Comparison of ENCODE assay signal across 11 cellular contexts in the genomic region with DNA sequence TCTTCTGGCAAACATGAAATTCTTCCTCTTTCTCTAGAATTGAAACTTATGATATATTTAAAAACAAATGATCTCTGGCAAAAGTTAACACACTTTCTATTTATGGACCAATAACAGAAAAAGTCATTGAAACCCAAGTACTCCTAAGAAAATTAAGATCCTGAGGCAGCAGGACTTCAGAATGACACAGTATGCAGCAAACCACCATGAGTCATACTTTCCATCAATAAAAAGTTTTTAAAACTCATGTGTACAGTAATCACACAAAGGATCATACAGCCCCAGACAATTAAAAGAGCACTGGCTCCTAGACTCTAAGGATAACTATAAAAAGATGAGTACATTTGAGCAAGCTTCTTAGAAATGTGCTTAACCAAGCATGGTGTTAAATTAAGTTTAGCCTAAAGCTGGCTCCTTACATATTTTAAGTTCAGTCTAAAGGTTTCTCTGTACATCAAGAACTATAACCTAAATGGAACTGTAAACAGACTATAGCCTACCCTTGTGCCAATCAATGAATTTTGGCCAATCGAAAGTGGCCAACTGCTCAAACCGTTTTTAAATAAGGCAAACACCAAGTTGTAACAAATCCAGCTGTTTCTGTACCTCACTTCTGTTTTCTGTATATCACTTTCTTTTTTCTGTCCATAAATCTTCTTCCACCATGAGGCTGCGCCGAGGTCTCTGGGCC.
A peak's percentile ranks its signal among the peaks of the same experiment; 100 is the strongest.
DNase-seq lines count a peak whose midpoint lies in the region; ATAC-seq, FAIRE-seq and TF ChIP-seq lines count a peak whose summit lies in the region.
"Had no signal": no experiment of that assay in that cellular context is flagged by ENCODE, and none has a peak within 500 bp of the region (broad histone marks: within the 10 kb centered on the region; RNA-seq: fewer than 3 reads in every experiment).

No MANE protein-coding gene starts in this region.

- H3K9ac ChIP-seq in HepG2 (ENCODE audit: insufficient read depth, low read depth, low read length) = no peak overlapping the region

- no peak for FAIRE-seq in HepG2 (lab: Jason Lieb, UNC)

- no peaks in the 10 kb centered on the region for H3K4me1 ChIP-seq in HepG2 (ENCODE audit: insufficient read depth, low read length)

- peak; percentile 63 for DNase-seq in AG20443 (ENCODE audit: low spot score)
- DNase-seq in KBM-7 = peak; percentile 63
- DNase-seq in amniotic stem cell (lab: John Stamatoyannopoulos, UW) = peak; percentile 33
- no peak for DNase-seq in left colon
- no peak for DNase-seq in GM10248 (ENCODE audit: extremely low spot score)
- DNase-seq in HepG2 (ENCODE audit: low spot score) = no peak
- no peak for DNase-seq in activated CD4-positive, alpha-beta T cell treated with anti-CD3 and anti-CD28 coated beads, Interleukin-2, amount 50 U/mL, for 48 hours
- DNase-seq: islet precursor cell, NCI-H2081 treated with DMSO at 0.1 percent for 48 hours had no signal

- CTCF ChIA-PET in GM10248 (lab: Yijun Ruan, JAX) (no interaction called here), HepG2 (lab: Yijun Ruan, JAX; ENCODE audit: low intra/inter-chr PET ratio, low total read pairs) (no interaction called here)

- no peak overlapping the region for H2AFZ ChIP-seq in HepG2 (ENCODE audit: low read length)

- H3K36me3 ChIP-seq in HepG2 (replicated peaks in 1 of 2; ENCODE audit: control insufficient read depth in 1 of 2, insufficient read depth in 2 of 2, low read length in 2 of 2) = no peaks in the 10 kb centered on the region

- TF ChIP-seq CTCF in GM10248 (IDR thresholded peaks at IDR 0.05; ENCODE audit: control extremely low read depth, extremely low read depth, low read depth, missing control alignments) (no peak), HepG2 (CRISPR knock-in tag; IDR thresholded peaks at IDR 0.05) (no peak)

- ATAC-seq in left colon (peak; percentile 95), HG02678 (IDR thresholded peaks at IDR 0.05; ENCODE audit: unreplicated experiment) (no peak), HepG2 (no peak)

- no peak for TF ChIP-seq POLR2A in HepG2 (IDR thresholded peaks at IDR 0.05; ENCODE audit: insufficient read depth in 1 of 2, low read depth in 2 of 2, low read length in 2 of 2)

- no TSS peak for BruUV-seq in HepG2 (replicated peaks; lab: Mats Ljungman, UMichigan)

- in situ Hi-C loops in KBM-7 (cut with MboI; ENCODE audit: low pct_unique_long_range_greater_than_20kb, low sequenced_read_pairs) (no loop called here), HepG2 (cut with HindIII; ENCODE audit: extremely low pct_ligation_motif_present, low pct_unique_long_range_greater_than_20kb) (no loop called here)

- POLR2A ChIA-PET in GM10248 (lab: Yijun Ruan, JAX) = no interaction called here
- POLR2A ChIA-PET in HepG2 (lab: Yijun Ruan, JAX) = no interaction called here

- no peak overlapping the region for H3K27ac ChIP-seq in HepG2 (ENCODE audit: extremely low read length, insufficient read depth, low read length)
- H3K27ac ChIP-seq: VCaP had no signal

- H3K79me2 ChIP-seq in HepG2 (ENCODE audit: insufficient read depth, low read length) = no peaks in the 10 kb centered on the region

- no peaks in the 10 kb centered on the region for H3K27me3 ChIP-seq in HepG2 (ENCODE audit: control insufficient read depth in 1 of 2, insufficient read depth in 2 of 2, low read length in 2 of 2)

- H3K4me2 ChIP-seq in HepG2 (ENCODE audit: low read depth, low read length) = no peak overlapping the region

- no peak overlapping the region for H3K4me3 ChIP-seq in HepG2 (replicated peaks in 1 of 3; ENCODE audit: insufficient read depth in 1 of 3, low read depth in 2 of 3, low read length in 3 of 3)

- intact Hi-C loops in left colon (cut with DNase I, micrococcal nuclease) (no loop called here), HepG2 (cut with micrococcal nuclease; ENCODE audit: unreplicated experiment) (no loop called here)

- no peaks in the 10 kb centered on the region for H3K9me3 ChIP-seq in HepG2 (ENCODE audit: low read length)

- TF ChIP-seq EP300 in HepG2 (IDR thresholded peaks at IDR 0.05; ENCODE audit: low read depth in 2 of 2, low read length in 2 of 2) = no peak
- TF ChIP-seq EP300 in HepG2 (CRISPR knock-in tag; IDR thresholded peaks at IDR 0.05; ENCODE audit: borderline replicate concordance) = no peak

- WGBS in HepG2 (ENCODE audit: low lambda C conversion rate) = 52% methylated on average over 4 of the region's 4 CpGs

- H4K20me1 ChIP-seq in HepG2 (ENCODE audit: insufficient read depth, low read length) = no peaks in the 10 kb centered on the region

- TF ChIP-seq RAD21 in HepG2 (CRISPR knock-in tag; IDR thresholded peaks at IDR 0.05) = no peak

TF ChIP-seq in HepG2, 621 proteins besides CTCF, POLR2A, EP300 and RAD21:
- TF ChIP-seq BORCS8-MEF2B (CRISPR knock-in tag; IDR thresholded peaks at IDR 0.05) = no peak
- TF ChIP-seq, protein P1, sequence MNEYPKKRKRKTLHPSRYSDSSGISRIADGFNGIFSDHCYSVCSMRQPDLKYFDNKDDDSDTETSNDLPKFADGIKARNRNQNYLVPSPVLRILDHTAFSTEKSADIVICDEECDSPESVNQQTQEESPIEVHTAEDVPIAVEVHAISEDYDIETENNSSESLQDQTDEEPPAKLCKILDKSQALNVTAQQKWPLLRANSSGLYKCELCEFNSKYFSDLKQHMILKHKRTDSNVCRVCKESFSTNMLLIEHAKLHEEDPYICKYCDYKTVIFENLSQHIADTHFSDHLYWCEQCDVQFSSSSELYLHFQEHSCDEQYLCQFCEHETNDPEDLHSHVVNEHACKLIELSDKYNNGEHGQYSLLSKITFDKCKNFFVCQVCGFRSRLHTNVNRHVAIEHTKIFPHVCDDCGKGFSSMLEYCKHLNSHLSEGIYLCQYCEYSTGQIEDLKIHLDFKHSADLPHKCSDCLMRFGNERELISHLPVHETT (CRISPR knock-in tag; conservative IDR thresholded peaks at IDR 0.05) = no peak
- no peak for TF ChIP-seq ZNF644 (CRISPR knock-in tag; IDR thresholded peaks at IDR 0.05; ENCODE audit: low read depth)

Comparison
In these comparisons a context has a peak if more than half of its experiments do, and no peak if none do; other contexts are left out.
1. DNase-seq: peak in AG20443 (single experiment), KBM-7 (single experiment) and amniotic stem cell (single experiment); none in left colon (0 of 2), GM10248 (single experiment), HepG2 (single experiment) and activated CD4-positive, alpha-beta T cell treated with anti-CD3 and anti-CD28 coated beads, Interleukin-2, amount 50 U/mL, for 48 hours (0 of 2).